ENCODE assay signal across 13 cellular contexts in the genomic region with DNA sequence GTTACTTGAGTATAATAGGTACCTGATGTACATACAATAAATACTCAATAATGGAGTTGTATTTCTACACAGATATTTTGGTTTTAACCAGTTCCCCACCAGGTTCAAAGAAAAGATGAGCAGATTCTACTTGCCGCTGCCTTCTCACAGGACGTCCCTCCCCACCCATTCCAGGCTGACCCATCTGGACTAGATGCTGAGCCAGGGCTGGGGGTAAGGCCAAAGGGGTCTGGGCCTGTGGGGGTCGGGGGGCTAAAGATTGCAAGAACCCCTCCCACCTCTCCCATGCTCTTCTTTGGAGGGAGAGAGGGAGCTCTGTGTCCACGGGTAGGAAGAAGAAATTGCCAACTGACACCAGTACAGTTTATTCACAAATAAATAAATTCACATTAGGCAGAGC. TPM values are rescaled to one million over a fixed set of nuclear protein-coding genes. Genes with fewer than 3 reads are reported as not detected.
DNase-seq lines count a peak whose midpoint lies in the region; ATAC-seq and TF ChIP-seq lines count a peak whose summit lies in the region.
"Had no signal": no experiment of that assay in that cellular context is flagged by ENCODE, and none has a peak within 500 bp of the region (broad histone marks: within the 10 kb centered on the region; RNA-seq: fewer than 3 reads in every experiment).

No MANE protein-coding gene starts in this region.

- POLR2A ChIA-PET in activated CD4-positive, alpha-beta T cell treated with anti-CD3 and anti-CD28 coated beads, Interleukin-2, amount 10 ng/mL, durations not matched to agents 7 days and 5 days (lab: Charles Lee) = no interaction called here
- POLR2A ChIA-PET in activated CD8-positive, alpha-beta T cell treated with anti-CD3 and anti-CD28 coated beads, Interleukin-2, amount 10 ng/mL, durations not matched to agents 7 days and 5 days (lab: Charles Lee) = no interaction called here

- no peak for ATAC-seq in activated CD8-positive, alpha-beta T cell treated with anti-CD3 and anti-CD28 coated beads, Interleukin-2, amount 10 ng/mL, durations not matched to agents 7 days and 5 days
- ATAC-seq in HG03045 (IDR thresholded peaks at IDR 0.05; ENCODE audit: unreplicated experiment) (no peak), HG02840 (IDR thresholded peaks at IDR 0.05; ENCODE audit: low FRiP score, unreplicated experiment) (no peak)

- H3K4me1 Mint-ChIP-seq in activated CD4-positive, alpha-beta T cell treated with anti-CD3 and anti-CD28 coated beads, Interleukin-2, amount 10 ng/mL, durations not matched to agents 7 days and 5 days = peaks cover 6% of the 10 kb centered on the region
- H3K4me1 Mint-ChIP-seq in activated CD8-positive, alpha-beta T cell treated with anti-CD3 and anti-CD28 coated beads, Interleukin-2, amount 10 ng/mL, durations not matched to agents 7 days and 5 days (ENCODE audit: low read depth) = no peaks in the 10 kb centered on the region

- TF ChIP-seq POLR2A in stomach (IDR thresholded peaks at IDR 0.05) = no peak

- CTCF ChIA-PET in activated CD4-positive, alpha-beta T cell treated with anti-CD3 and anti-CD28 coated beads, Interleukin-2, amount 10 ng/mL, durations not matched to agents 7 days and 5 days (lab: Charles Lee) = interaction anchor here (1.0 to 1.7 kb wide), 8 partner anchors 8 to 275 kb away, joined by 3 to 5 read pairs (median 4); no protein-coding TSS in a partner anchor
- CTCF ChIA-PET in activated CD8-positive, alpha-beta T cell treated with anti-CD3 and anti-CD28 coated beads, Interleukin-2, amount 10 ng/mL, durations not matched to agents 7 days and 5 days (lab: Charles Lee) = interaction anchor here (1.4 to 3.2 kb wide), 2 partner anchors 9 to 12 kb away, joined by 4 to 21 read pairs; no protein-coding TSS in a partner anchor

- intact Hi-C loops in stomach (cut with DNase I; ENCODE audit: low total_unique reads) = loop anchor here (10.0 kb wide), 1 partner anchor 105 kb away; no protein-coding TSS in a partner anchor

- H3K4me1 ChIP-seq in iPS-20b (ENCODE audit: insufficient read depth, low read length) (peaks cover 6% of the 10 kb centered on the region; the same call in 1 of the 2 replicates), stomach (peaks cover 15 to 33% (median 26%) of the 10 kb centered on the region in 4 donors)

- H3K9me3 ChIP-seq in iPS-20b (ENCODE audit: insufficient read depth, low read depth, low read length) (no peaks in the 10 kb centered on the region), stomach (no peaks in the 10 kb centered on the region)
- H3K9me3 ChIP-seq: gastroesophageal sphincter, tibial artery had no signal

- H3K27ac ChIP-seq in iPS-20b (ENCODE audit: low read length) (no peak overlapping the region), stomach (no peak overlapping the region)
- H3K27ac ChIP-seq: cardiac muscle cell had no signal

- 0 out of 2 replicates have a peak overlapping the region, but pooled peaks have one; percentile 46 for H3K4me3 ChIP-seq in iPS-20b (ENCODE audit: low read length)
- peak overlapping the region in 3 of 4 donors; percentile 66 to 72 (median 67) for H3K4me3 ChIP-seq in stomach

- H3K36me3 Mint-ChIP-seq in activated CD4-positive, alpha-beta T cell treated with anti-CD3 and anti-CD28 coated beads, Interleukin-2, amount 10 ng/mL, durations not matched to agents 7 days and 5 days (ENCODE audit: low read depth) = no peaks in the 10 kb centered on the region
- H3K36me3 Mint-ChIP-seq in activated CD8-positive, alpha-beta T cell treated with anti-CD3 and anti-CD28 coated beads, Interleukin-2, amount 10 ng/mL, durations not matched to agents 7 days and 5 days (ENCODE audit: low read depth) = no peaks in the 10 kb centered on the region

- no peak for TF ChIP-seq CTCF in stomach (IDR thresholded peaks at IDR 0.05)

- H3K36me3 ChIP-seq in iPS-20b (ENCODE audit: insufficient read depth, low read depth, low read length) = no peaks in the 10 kb centered on the region
- H3K36me3 ChIP-seq in stomach = no peaks in the 10 kb centered on the region
- H3K36me3 ChIP-seq: cardiac muscle cell, gastroesophageal sphincter, tibial artery had no signal

- no peak for TF ChIP-seq EP300 in stomach (IDR thresholded peaks at IDR 0.05)

- H3K9me3 Mint-ChIP-seq in activated CD4-positive, alpha-beta T cell treated with anti-CD3 and anti-CD28 coated beads, Interleukin-2, amount 10 ng/mL, durations not matched to agents 7 days and 5 days = no peaks in the 10 kb centered on the region
- no peaks in the 10 kb centered on the region for H3K9me3 Mint-ChIP-seq in activated CD8-positive, alpha-beta T cell treated with anti-CD3 and anti-CD28 coated beads, Interleukin-2, amount 10 ng/mL, durations not matched to agents 7 days and 5 days (ENCODE audit: insufficient read depth)

- no peak overlapping the region for H3K9ac ChIP-seq in iPS-20b (ENCODE audit: low read depth, low read length)

- H3K27me3 Mint-ChIP-seq in activated CD4-positive, alpha-beta T cell treated with anti-CD3 and anti-CD28 coated beads, Interleukin-2, amount 10 ng/mL, durations not matched to agents 7 days and 5 days = peaks cover 15% of the 10 kb centered on the region
- H3K27me3 Mint-ChIP-seq in activated CD8-positive, alpha-beta T cell treated with anti-CD3 and anti-CD28 coated beads, Interleukin-2, amount 10 ng/mL, durations not matched to agents 7 days and 5 days (ENCODE audit: low read depth) = peaks cover 17% of the 10 kb centered on the region

- 57 to 70% (median 61%) methylated on average over 4 of the region's 4 CpGs for WGBS in stomach, 5 donors

- H3K27me3 ChIP-seq in iPS-20b (ENCODE audit: insufficient read depth, low read length) (peaks cover 96% of the 10 kb centered on the region), stomach (peaks cover 0 to 36% (median 7%) of the 10 kb centered on the region in 3 donors)

- no peak for DNase-seq in activated CD4-positive, alpha-beta T cell treated with anti-CD3 and anti-CD28 coated beads, Interleukin-2, amount 10 ng/mL, durations not matched to agents 7 days and 5 days
- no peak for DNase-seq in activated CD4-positive, alpha-beta T cell treated with anti-CD3 and anti-CD28 coated beads, Interleukin-2, amount 50 U/mL, for 48 hours
- no peak for DNase-seq in activated CD8-positive, alpha-beta T cell treated with anti-CD3 and anti-CD28 coated beads, Interleukin-2, amount 10 ng/mL, durations not matched to agents 7 days and 5 days
- DNase-seq in stomach (no peak), NOMO-1 treated with dmso at 0.1 percent for 144 hours (lab: John Stamatoyannopoulos, UW; ENCODE audit: unreplicated experiment) (no peak)
- DNase-seq: activated CD4-positive, CD25-positive, alpha-beta regulatory T cell treated with anti-CD3 and anti-CD28 coated beads, Interleukin-2, amount 50 U/mL, for 72 hours; tibial artery had no signal

- H3K27ac Mint-ChIP-seq in activated CD4-positive, alpha-beta T cell treated with anti-CD3 and anti-CD28 coated beads, Interleukin-2, amount 10 ng/mL, durations not matched to agents 7 days and 5 days = peak overlapping the region; percentile 50
- H3K27ac Mint-ChIP-seq in activated CD8-positive, alpha-beta T cell treated with anti-CD3 and anti-CD28 coated beads, Interleukin-2, amount 10 ng/mL, durations not matched to agents 7 days and 5 days = no peak overlapping the region

- H3K4me3 Mint-ChIP-seq in activated CD4-positive, alpha-beta T cell treated with anti-CD3 and anti-CD28 coated beads, Interleukin-2, amount 10 ng/mL, durations not matched to agents 7 days and 5 days = peak overlapping the region; percentile 59
- H3K4me3 Mint-ChIP-seq in activated CD8-positive, alpha-beta T cell treated with anti-CD3 and anti-CD28 coated beads, Interleukin-2, amount 10 ng/mL, durations not matched to agents 7 days and 5 days = peak overlapping the region; percentile 69

RNA-seq across cellular contexts. Expression of a gene that starts 1.5 kb away (rescaled TPM):
- 1 to 10 TPM; 1.1 to 1.6 TPM for total RNA-seq in activated CD4-positive, alpha-beta T cell treated with anti-CD3 and anti-CD28 coated beads, Interleukin-2, amount 10 ng/mL, durations not matched to agents 7 days and 5 days
- total RNA-seq in activated CD8-positive, alpha-beta T cell treated with anti-CD3 and anti-CD28 coated beads, Interleukin-2, amount 10 ng/mL, durations not matched to agents 7 days and 5 days = 1 to 10 TPM; 1.8 to 2.4 TPM
- total RNA-seq in stomach = 10 to 100 TPM in 1 of 5 donors, 1 to 10 TPM in 2, under 1 TPM in 1, not detected in 1; 0.58 to 60.5 (median 2.6) TPM
- polyA plus RNA-seq in stomach = 1 to 10 TPM; 1.2 to 1.7 (median 1.3) TPM
- total RNA-seq: mononuclear cell had no signal

RNA-seq across cellular contexts. Expression of a gene that starts 26.6 kb away (rescaled TPM):
- not detected for total RNA-seq in activated CD4-positive, alpha-beta T cell treated with anti-CD3 and anti-CD28 coated beads, Interleukin-2, amount 10 ng/mL, durations not matched to agents 7 days and 5 days
- not detected for total RNA-seq in activated CD8-positive, alpha-beta T cell treated with anti-CD3 and anti-CD28 coated beads, Interleukin-2, amount 10 ng/mL, durations not matched to agents 7 days and 5 days
- not detected for total RNA-seq in stomach
- polyA plus RNA-seq in stomach = under 1 TPM in 2 of 3 donors, not detected in 1; 0.43 to 0.56 TPM
- total RNA-seq: gastroesophageal sphincter, mononuclear cell had no signal

RNA-seq across cellular contexts. Expression of a gene that starts 58.9 kb away (rescaled TPM):
- total RNA-seq in activated CD4-positive, alpha-beta T cell treated with anti-CD3 and anti-CD28 coated beads, Interleukin-2, amount 10 ng/mL, durations not matched to agents 7 days and 5 days = not detected
- total RNA-seq in activated CD8-positive, alpha-beta T cell treated with anti-CD3 and anti-CD28 coated beads, Interleukin-2, amount 10 ng/mL, durations not matched to agents 7 days and 5 days = not detected
- not detected for total RNA-seq in stomach
- polyA plus RNA-seq in stomach = under 1 TPM in 1 of 3 donors, not detected in 2; 0.10 TPM
- total RNA-seq: mononuclear cell had no signal

RNA-seq across cellular contexts. Expression of a gene that starts 59.0 kb away (rescaled TPM):
- total RNA-seq in activated CD4-positive, alpha-beta T cell treated with anti-CD3 and anti-CD28 coated beads, Interleukin-2, amount 10 ng/mL, durations not matched to agents 7 days and 5 days = 1 to 10 TPM; 1.7 to 2.8 TPM
- 1 to 10 TPM; 1.4 to 1.8 TPM for total RNA-seq in activated CD8-positive, alpha-beta T cell treated with anti-CD3 and anti-CD28 coated beads, Interleukin-2, amount 10 ng/mL, durations not matched to agents 7 days and 5 days
- total RNA-seq in stomach = 10 to 100 TPM in 1 of 5 donors, 1 to 10 TPM in 3, not detected in 1; 2.3 to 11.2 (median 2.9) TPM
- polyA plus RNA-seq in stomach = 1 to 10 TPM; 6.8 to 8.1 (median 7.5) TPM
